8 cellular contexts compared by ENCODE assay signal in genomic region chr1:41108696-41109284, GRCh38.
A peak's percentile ranks its signal among the peaks of the same experiment; 100 is the strongest.
DNase-seq lines count a peak whose midpoint lies in the region; ATAC-seq and TF ChIP-seq lines count a peak whose summit lies in the region.

No MANE protein-coding gene starts in this region.

- H3K27ac ChIP-seq in IMR-90 (ENCODE audit: insufficient read depth, low read length) (peak overlapping the region; percentile 85; the same call in 1 of the 2 replicates), mammary epithelial cell (ENCODE audit: insufficient read depth, low read depth, low read length) (peak overlapping the region; percentile 68), layer of hippocampus (ENCODE audit: low read depth, low read length) (peak overlapping the region; percentile 74), suprapubic skin (peak overlapping the region; percentile 85)

- H3K79me2 ChIP-seq in mammary epithelial cell (ENCODE audit: insufficient read depth, low read length), result no peaks in the 10 kb centered on the region

- ATAC-seq in IMR-90 (ENCODE audit: low read depth) (no peak), GM19324 (IDR thresholded peaks at IDR 0.05; ENCODE audit: low FRiP score, unreplicated experiment) (no peak)

- no peak overlapping the region for H2AK9ac ChIP-seq in IMR-90 (replicated peaks; ENCODE audit: low read depth, low read length, poor library complexity)

- H3K4ac ChIP-seq in IMR-90 (ENCODE audit: low read depth, low read length), result peak overlapping the region; percentile 47

- peaks cover 9% of the 10 kb centered on the region for H3K4me1 ChIP-seq in IMR-90 (ENCODE audit: control insufficient read depth, insufficient read depth, low read length)
- peaks cover 25% of the 10 kb centered on the region for H3K4me1 ChIP-seq in mammary epithelial cell (ENCODE audit: insufficient read depth, low read length)
- peaks cover 32% of the 10 kb centered on the region for H3K4me1 ChIP-seq in suprapubic skin

- CTCF ChIA-PET in IMR-90 (lab: Yijun Ruan, JAX) (interaction anchor here (2.6 kb wide), 1 partner anchor 15 kb away, joined by 8 read pairs; no protein-coding TSS in a partner anchor), mammary epithelial cell (lab: Charles Lee; ENCODE audit: low non-redundant PET) (no interaction called here)

- H3K27me3 ChIP-seq in IMR-90 (ENCODE audit: control insufficient read depth, insufficient read depth, low read length) (no peaks in the 10 kb centered on the region), mammary epithelial cell (ENCODE audit: insufficient read depth, low read length) (no peaks in the 10 kb centered on the region), layer of hippocampus (ENCODE audit: control insufficient read depth, insufficient read depth, low read length) (no peaks in the 10 kb centered on the region), suprapubic skin (no peaks in the 10 kb centered on the region)

- POLR2A ChIA-PET in IMR-90 (lab: Charles Lee; ENCODE audit: unreplicated experiment), result no interaction called here

- intact Hi-C loops in IMR-90 (cut with micrococcal nuclease), result loop anchor here (1.0 kb wide), 1 partner anchor 44 kb away; no protein-coding TSS in a partner anchor
- intact Hi-C loops in mammary epithelial cell (cut with micrococcal nuclease), result no loop called here

- TF ChIP-seq POLR2A in IMR-90 (IDR thresholded peaks at IDR 0.05; ENCODE audit: low read depth, low read length) (no peak), suprapubic skin (IDR thresholded peaks at IDR 0.05) (no peak)

- peak overlapping the region; percentile 28; the same call in 1 of the 2 replicates for H4K5ac ChIP-seq in IMR-90 (ENCODE audit: low read depth, low read length)

- dilution Hi-C loops in IMR-90 (cut with HindIII; ENCODE audit: low sequenced_read_pairs, unreplicated experiment) (no loop called here), mammary epithelial cell (cut with HindIII; ENCODE audit: low sequenced_read_pairs) (no loop called here)

- TF ChIP-seq RAD21 in IMR-90 (IDR thresholded peaks at IDR 0.05; ENCODE audit: low read length), result no peak

- H3K9me3 ChIP-seq in IMR-90 (ENCODE audit: control insufficient read depth, insufficient read depth, low read length) (no peaks in the 10 kb centered on the region), mammary epithelial cell (replicated peaks; ENCODE audit: insufficient read depth, low read length) (no peaks in the 10 kb centered on the region), suprapubic skin (no peaks in the 10 kb centered on the region)

- H3K4me3 ChIP-seq in IMR-90 (ENCODE audit: insufficient read depth, low read depth, low read length) (no peak overlapping the region), mammary epithelial cell (replicated peaks in 1 of 3; ENCODE audit: insufficient read depth in 1 of 3, low read depth in 2 of 3, low read length in 3 of 3) (no peak overlapping the region), suprapubic skin (no peak overlapping the region)

- DNase-seq in IMR-90 (peak; percentile 11), mammary epithelial cell (peak; percentile 11), suprapubic skin (ENCODE audit: low spot score in 2 of 2) (no peak), NCI-H2171 treated with DMSO at 0.1 percent for 48 hours (lab: John Stamatoyannopoulos, UW) (no peak), activated gamma-delta T cell (lab: John Stamatoyannopoulos, UW) (no peak), GOT3 (lab: John Stamatoyannopoulos, UW) (no peak)

- peak overlapping the region; percentile 41 for H2AK5ac ChIP-seq in IMR-90 (ENCODE audit: low read depth, low read length)

- H4K8ac ChIP-seq in IMR-90 (ENCODE audit: low read depth in 2 of 2, low read length in 2 of 2), result peak overlapping the region; percentile 10 to 38; a peak in 2 of 4 replicates

- H2BK120ac ChIP-seq in IMR-90 (ENCODE audit: low read depth, low read length), result peak overlapping the region; percentile 84

- 0 out of 2 replicates have a peak overlapping the region, but pooled peaks have one; percentile 8 for H3K56ac ChIP-seq in IMR-90 (ENCODE audit: extremely low read depth, insufficient read depth, low read length)

- H3K36me3 ChIP-seq in IMR-90 (ENCODE audit: control insufficient read depth, insufficient read depth, low read length) (peaks cover 6% of the 10 kb centered on the region), mammary epithelial cell (ENCODE audit: insufficient read depth, low read length) (peaks cover 2% of the 10 kb centered on the region), suprapubic skin (peaks cover 7% of the 10 kb centered on the region)

- H2BK15ac ChIP-seq in IMR-90 (ENCODE audit: low read depth, low read length), result peak overlapping the region; percentile 69; the same call in 2 of the 3 replicates

- H3K18ac ChIP-seq in IMR-90 (ENCODE audit: low read depth, low read length), result peak overlapping the region; percentile 70

- peak overlapping the region; percentile 69 for H2BK5ac ChIP-seq in IMR-90 (ENCODE audit: low read depth, low read length, poor library complexity, severe bottlenecking)

- no CpG with 5 or more reads among the region's 1 CpG for WGBS in IMR-90 (ENCODE audit: extremely low coverage in 2 of 2, insufficient read length in 1 of 2), 2 experiments
- 88% methylated on average over 1 of the region's 1 CpG for WGBS in mammary epithelial cell (ENCODE audit: low coverage, missing lambda C conversion rate)
- 70% methylated on average over 1 of the region's 1 CpG for WGBS in suprapubic skin

- H3K14ac ChIP-seq in IMR-90 (replicated peaks; ENCODE audit: low read depth, low read length), result peak overlapping the region; percentile 46

- peaks cover 9% of the 10 kb centered on the region for H3K9me1 ChIP-seq in IMR-90 (ENCODE audit: insufficient read depth, low read length)

- H3K79me1 ChIP-seq in IMR-90 (ENCODE audit: low read depth in 1 of 2, low read length in 2 of 2), result peaks cover 0 to 7% of the 10 kb centered on the region in 2 experiments; a peak in 2 of 4 replicates

- H4K20me1 ChIP-seq in IMR-90 (ENCODE audit: insufficient read depth, low read length) (peaks cover 8% of the 10 kb centered on the region; the same call in 1 of the 2 replicates), mammary epithelial cell (ENCODE audit: insufficient read depth, low read length) (no peaks in the 10 kb centered on the region)

- peak overlapping the region; percentile 76 for H4K91ac ChIP-seq in IMR-90 (ENCODE audit: insufficient read depth, low read depth, low read length)

- BruUV-seq in IMR-90 (replicated peaks; lab: Mats Ljungman, UMichigan), result no TSS peak
- no TSS peak for BruUV-seq in mammary epithelial cell (replicated peaks; lab: Mats Ljungman, UMichigan)

- peak overlapping the region; percentile 66 for H2BK20ac ChIP-seq in IMR-90 (ENCODE audit: low read depth, low read length)

- H3K9ac ChIP-seq in IMR-90 (ENCODE audit: low read depth, low read length) (no peak overlapping the region), mammary epithelial cell (ENCODE audit: insufficient read depth, low read length) (no peak overlapping the region)

- H3K23ac ChIP-seq in IMR-90 (ENCODE audit: low read depth, low read length), result peak overlapping the region; percentile 80

- no peak for TF ChIP-seq CTCF in IMR-90 (conservative IDR thresholded peaks at IDR 0.05; ENCODE audit: low read depth, low read length)
- no peak for TF ChIP-seq CTCF in mammary epithelial cell (conservative IDR thresholded peaks at IDR 0.05 in 1 of 2, IDR thresholded peaks at IDR 0.05 in 1 of 2; ENCODE audit: extremely low read depth in 1 of 2, insufficient read depth in 1 of 2, low read depth in 1 of 2, low read length in 2 of 2)
- TF ChIP-seq CTCF in suprapubic skin (IDR thresholded peaks at IDR 0.05), result no peak

- H2AFZ ChIP-seq in IMR-90 (replicated peaks; ENCODE audit: low read length, poor library complexity) (no peak overlapping the region), mammary epithelial cell (ENCODE audit: low read depth, low read length) (no peak overlapping the region)

- no peak for TF ChIP-seq EP300 in suprapubic skin (IDR thresholded peaks at IDR 0.05)

- H3K4me2 ChIP-seq in IMR-90 (ENCODE audit: low read depth, low read length) (0 out of 2 replicates have a peak overlapping the region, but pooled peaks have one; percentile 27), mammary epithelial cell (ENCODE audit: insufficient read depth, low read depth, low read length) (peak overlapping the region; percentile 80)

- in situ Hi-C loops in IMR-90 (cut with MboI; ENCODE audit: low sequenced_read_pairs), result no loop called here
- in situ Hi-C loops in mammary epithelial cell (cut with MboI; ENCODE audit: low sequenced_read_pairs in 2 of 2), result no loop called here

TF ChIP-seq in IMR-90, 13 proteins besides CTCF, POLR2A, EP300 and RAD21:
- TF ChIP-seq RFX5 (IDR thresholded peaks at IDR 0.05; ENCODE audit: low read depth, low read length), result no peak
- no peak for TF ChIP-seq USF2 (IDR thresholded peaks at IDR 0.05; ENCODE audit: low read depth, low read length)
- TF ChIP-seq CEBPB (IDR thresholded peaks at IDR 0.05; ENCODE audit: low read depth, low read length), result peak; percentile 30; the same call in 1 of the 2 replicates
- TF ChIP-seq MAFK (IDR thresholded peaks at IDR 0.05; ENCODE audit: low read depth, low read length), result no peak
- no peak for TF ChIP-seq NFE2L2 (IDR thresholded peaks at IDR 0.05; ENCODE audit: low read depth, low read length)

Comparison
In these comparisons a context has a peak if more than half of its experiments do, and no peak if none do; other contexts are left out.
1. DNase-seq: peak in IMR-90 (single experiment) and mammary epithelial cell (single experiment); none in suprapubic skin (0 of 2), NCI-H2171 treated with DMSO at 0.1 percent for 48 hours (single experiment), activated gamma-delta T cell (single experiment) and GOT3 (single experiment).
2. Peak in every context shown above with its lines, with median percentiles within 50 percentile points of each other: H3K27ac ChIP-seq.